In genomic region chr9:66900490-66901131, GRCh38 we compare ENCODE assay signal across 8 cellular contexts. TPM values are rescaled to one million over a fixed set of nuclear protein-coding genes. Genes with fewer than 3 reads are reported as not detected.
DNase-seq lines count a peak whose midpoint lies in the region; ATAC-seq and TF ChIP-seq lines count a peak whose summit lies in the region.
"Not testable (repeated sequence)": the region's sequence is repeated elsewhere in the genome, so short reads cannot be mapped to it uniquely, and the experiment has no call there.

ZNF658 (plus strand) TSS chr9:66900725; CDS start chr9:66903562, 2,837 bp downstream.

- peak within 1 kb of the TSS; percentile 51 for H3K4me2 ChIP-seq in fibroblast of lung (ENCODE audit: extremely low read depth, insufficient read depth, low read length)

- H3K4me3 ChIP-seq in RWPE2 (ENCODE audit: severe bottlenecking) = peak within 1 kb of the TSS; percentile 41
- peak within 1 kb of the TSS; percentile 37 to 65 (median 48) for H3K4me3 ChIP-seq in fibroblast of lung (replicated peaks in 1 of 4; ENCODE audit: control extremely low read depth in 1 of 4, insufficient read depth in 1 of 4, low read depth in 3 of 4, low read length in 4 of 4)
- H3K4me3 ChIP-seq in mononuclear cell (ENCODE audit: low read length) = peak within 1 kb of the TSS; percentile 43

- not testable (repeated sequence) for H4K20me1 ChIP-seq in fibroblast of lung (ENCODE audit: control insufficient read depth, extremely low read depth, insufficient read depth, low read length)

- ATAC-seq in GM19351 (IDR thresholded peaks at IDR 0.05; ENCODE audit: unreplicated experiment) = peak; percentile 92
- peak; percentile 99 for ATAC-seq in HG03097 (IDR thresholded peaks at IDR 0.05; ENCODE audit: low FRiP score, unreplicated experiment)
- peak; percentile 91 for ATAC-seq in RWPE2 (ENCODE audit: low read depth)

- H3K27me3 ChIP-seq in RWPE2 (ENCODE audit: insufficient read depth, poor library complexity, severe bottlenecking); fibroblast of lung (ENCODE audit: control insufficient read depth, insufficient read depth, low read length); mononuclear cell (ENCODE audit: insufficient read depth, low read length): not testable (repeated sequence)

- H2AFZ ChIP-seq in fibroblast of lung (ENCODE audit: low read length) = not testable (repeated sequence)

- not testable (repeated sequence) for H3K4me1 ChIP-seq in RWPE2 (ENCODE audit: insufficient read depth, poor library complexity, severe bottlenecking); fibroblast of lung (ENCODE audit: control insufficient read depth, extremely low read depth, insufficient read depth, low read length); mononuclear cell (ENCODE audit: insufficient read depth, low read length)

- H3K79me2 ChIP-seq in fibroblast of lung (ENCODE audit: control insufficient read depth, insufficient read depth, low read length) = not testable (repeated sequence)

- peak; percentile 85 for DNase-seq in ACHN
- DNase-seq in RWPE2 (ENCODE audit: low spot score) = peak; percentile 74
- DNase-seq in activated effector memory CD4-positive, alpha-beta T cell treated with anti-CD3 and anti-CD28 coated beads, Interleukin-2, amount 50 U/mL, for 16 hours = peak; percentile 85
- DNase-seq in fibroblast of lung (ENCODE audit: low read depth in 2 of 2) = peak; percentile 88 to 91
- peak; percentile 43 to 72 for DNase-seq in stimulated activated CD4-positive, alpha-beta T cell treated with anti-CD3 and anti-CD28 coated beads, Interleukin-2, amount 100 ng/mL, for 24 hours

- not testable (repeated sequence) for H3K9me3 ChIP-seq in RWPE2 (ENCODE audit: severe bottlenecking); fibroblast of lung (ENCODE audit: control insufficient read depth, insufficient read depth, low read depth, low read length); mononuclear cell (ENCODE audit: low read depth, low read length)

- in situ Hi-C loops in ACHN (cut with HindIII; ENCODE audit: low pct_ligation_motif_present, low pct_unique_long_range_greater_than_20kb, low sequenced_read_pairs) = not testable (repeated sequence)

- peak within 1 kb of the TSS; percentile 37 for H3K9ac ChIP-seq in fibroblast of lung (ENCODE audit: insufficient read depth, low read length)

- peak within 1 kb of the TSS; percentile 19 for H3K27ac ChIP-seq in RWPE2 (ENCODE audit: poor library complexity, severe bottlenecking)
- not testable (repeated sequence) for H3K27ac ChIP-seq in fibroblast of lung (ENCODE audit: insufficient read depth, low read length)

- H3K36me3 ChIP-seq in RWPE2 (ENCODE audit: low read depth); fibroblast of lung (ENCODE audit: control insufficient read depth, insufficient read depth, low read length): not testable (repeated sequence)

- not testable (repeated sequence) for TF ChIP-seq CTCF in RWPE2 (IDR thresholded peaks at IDR 0.05; ENCODE audit: poor library complexity, severe bottlenecking); fibroblast of lung (conservative IDR thresholded peaks at IDR 0.05 in 1 of 2, IDR thresholded peaks at IDR 0.05 in 1 of 2; ENCODE audit: low read depth in 1 of 2, low read length in 2 of 2)

RNA-seq across cellular contexts. Expression of gene ZNF658, which starts in this region (rescaled TPM):
- 6.4 and 6.9 TPM in 2 replicates for total RNA-seq in fibroblast of lung
- polyA plus RNA-seq in fibroblast of lung = 1.3 and 1.8 TPM in 2 replicates
- polyA plus RNA-seq in fibroblast of lung (2012) = 1.5 and 1.6 TPM in 2 replicates
- polyA minus RNA-seq in fibroblast of lung (ENCODE audit: low replicate concordance) = 0.89 and 1.1 TPM in 2 replicates
- 2.1 TPM for total RNA-seq in mononuclear cell
